1 cellular context compared by ENCODE assay signal in genomic region chr17:28646039-28646754, GRCh38.
TF ChIP-seq lines count a peak whose summit lies in the region.

No MANE protein-coding gene starts in this region.

TF ChIP-seq in WTC11, 78 proteins besides CTCF, POLR2A, EP300 and RAD21 (continued from another document):
- TF ChIP-seq, protein P1, sequence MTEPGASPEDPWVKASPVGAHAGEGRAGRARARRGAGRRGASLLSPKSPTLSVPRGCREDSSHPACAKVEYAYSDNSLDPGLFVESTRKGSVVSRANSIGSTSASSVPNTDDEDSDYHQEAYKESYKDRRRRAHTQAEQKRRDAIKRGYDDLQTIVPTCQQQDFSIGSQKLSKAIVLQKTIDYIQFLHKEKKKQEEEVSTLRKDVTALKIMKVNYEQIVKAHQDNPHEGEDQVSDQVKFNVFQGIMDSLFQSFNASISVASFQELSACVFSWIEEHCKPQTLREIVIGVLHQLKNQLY (CRISPR knock-in tag; IDR thresholded peaks at IDR 0.05): no peak
- no peak for TF ChIP-seq FOXP1 (CRISPR knock-in tag; IDR thresholded peaks at IDR 0.05; ENCODE audit: borderline replicate concordance)
- no peak for TF ChIP-seq FOXK1 (CRISPR knock-in tag; IDR thresholded peaks at IDR 0.05)
- no peak for TF ChIP-seq ZSCAN18 (CRISPR knock-in tag; IDR thresholded peaks at IDR 0.05)
- no peak for TF ChIP-seq FOXP4 (CRISPR knock-in tag; IDR thresholded peaks at IDR 0.05)
